ENCODE assay signal across 8 cellular contexts in the genomic region with DNA sequence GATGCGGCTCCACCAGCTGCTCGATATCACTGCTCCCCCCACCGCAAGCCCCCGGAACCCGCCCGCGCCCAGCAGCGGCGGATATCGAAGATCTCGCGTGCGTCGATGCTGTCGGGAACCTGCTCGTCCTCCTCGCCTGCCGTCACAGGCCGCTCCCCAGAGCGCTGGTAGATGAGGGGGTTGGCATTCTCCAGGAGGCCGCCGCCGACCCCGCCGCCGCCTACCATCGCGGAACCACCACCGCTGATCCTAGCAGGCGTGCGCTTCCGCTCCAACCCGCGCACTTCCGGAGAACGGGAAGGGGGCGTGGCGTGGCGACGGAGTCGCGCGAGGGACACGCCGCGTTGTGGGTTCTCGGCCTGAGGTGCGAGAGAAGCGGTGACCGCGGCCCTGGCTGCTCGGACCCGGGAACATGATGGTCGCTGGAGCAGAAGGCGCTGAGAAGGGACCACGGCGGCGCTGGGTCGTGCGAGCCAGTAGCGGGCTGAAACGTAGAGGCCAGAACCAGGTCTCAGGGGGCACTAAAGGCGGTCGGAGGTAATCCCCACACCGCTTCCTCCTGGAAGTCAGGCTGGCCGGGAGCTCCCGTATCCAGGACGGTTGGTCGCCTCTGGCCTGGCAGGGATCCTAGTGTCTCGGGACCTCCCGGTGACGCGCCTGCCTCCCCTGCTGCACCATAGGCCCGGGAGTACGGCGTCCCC. TPM values are rescaled to one million over a fixed set of nuclear protein-coding genes. Genes with fewer than 3 reads are reported as not detected.
DNase-seq lines count a peak whose midpoint lies in the region; ATAC-seq and TF ChIP-seq lines count a peak whose summit lies in the region.

A gene (minus strand): TSS at position 265 of the 701 bp plus-strand sequence. CDS start 38 bp downstream, at position 227.

- TF ChIP-seq POLR2A in GM18526 (IDR thresholded peaks at IDR 0.05; ENCODE audit: extremely low read depth, insufficient read length) = peak; percentile 90
- peak in 2 of 3 donors; percentile 50 to 65 for TF ChIP-seq POLR2A in spleen (IDR thresholded peaks at IDR 0.05)

- H3K4me3 ChIP-seq in cardiac fibroblast (replicated peaks in 1 of 2; ENCODE audit: low read depth in 2 of 2, low read length in 2 of 2) (peak within 1 kb of the TSS; percentile 98 to 99), spleen (peak within 1 kb of the TSS; percentile 60 to 98 (median 95))

- intact Hi-C loops in spleen (cut with DNase I; ENCODE audit: low total_unique reads) = no loop called here

- no peaks in the 10 kb centered on the region for H3K9me3 ChIP-seq in spleen

- 0 to 2% (median 0%) methylated on average over 50 to 76 of the region's 76 CpGs for WGBS in spleen, 5 donors

- peaks cover 31 to 67% (median 51%) of the 10 kb centered on the region in 6 donors for H3K4me1 ChIP-seq in spleen

- H3K27ac ChIP-seq in spleen = peak within 1 kb of the TSS; percentile 78 to 98 (median 94)

- TF ChIP-seq CTCF in cardiac fibroblast (IDR thresholded peaks at IDR 0.05; ENCODE audit: low read depth, low read length) (no peak), spleen (IDR thresholded peaks at IDR 0.05 in 8 of 11, conservative IDR thresholded peaks at IDR 0.05 in 3 of 11) (peak in 2 of 11 experiments; percentile 19 to 29)

- no peaks in the 10 kb centered on the region for H3K27me3 ChIP-seq in spleen (replicated peaks in 1 of 7)

- ATAC-seq in HG03066 (IDR thresholded peaks at IDR 0.05; ENCODE audit: low read depth, unreplicated experiment) = peak; percentile 76

- peaks cover 0 to 58% (median 21%) of the 10 kb centered on the region in 6 donors for H3K36me3 ChIP-seq in spleen

- DNase-seq in 8988T = peak; percentile 96
- DNase-seq in NCI-H2227 (lab: John Stamatoyannopoulos, UW; ENCODE audit: unreplicated experiment) = peak; percentile 88
- DNase-seq in activated CD4-positive, CD25-positive, alpha-beta regulatory T cell (lab: John Stamatoyannopoulos, UW) = peak; percentile 71 to 81 (median 80)
- DNase-seq in cardiac fibroblast (ENCODE audit: low read depth in 2 of 2) = peak; percentile 82 to 88
- peak; percentile 94 for DNase-seq in inferior parietal cortex (ENCODE audit: extremely low spot score)
- DNase-seq in spleen = peak; percentile 98

RNA-seq across cellular contexts. Expression of the gene that starts here (rescaled TPM):
- 10 to 100 TPM; 46.8 to 63.1 (median 55.8) TPM for total RNA-seq in spleen
- polyA plus RNA-seq in spleen = 100 to 1,000 TPM; 114 to 168 (median 148) TPM

Comparison
In these comparisons a context has a peak if more than half of its experiments do, and no peak if none do; other contexts are left out.
1. Peak in every context shown above with its lines: DNase-seq, ATAC-seq, H3K4me3 ChIP-seq and H3K27ac ChIP-seq.